In genomic region chr1:942864-943533, GRCh38 we compare ENCODE assay signal across 10 cellular contexts. TPM values are rescaled to one million over a fixed set of nuclear protein-coding genes. Genes with fewer than 3 reads are reported as not detected.
DNase-seq lines count a peak whose midpoint lies in the region; ATAC-seq and TF ChIP-seq lines count a peak whose summit lies in the region.
"Had no signal": no experiment of that assay in that cellular context is flagged by ENCODE, and none has a peak within 500 bp of the region (broad histone marks: within the 10 kb centered on the region; RNA-seq: fewer than 3 reads in every experiment).

No MANE protein-coding gene starts in this region.

- peak overlapping the region; percentile 41; the same call in 2 of the 3 replicates for H3K4me3 Mint-ChIP-seq in GM23338
- H3K4me3 Mint-ChIP-seq: T-helper 1 cell treated with Interleukin-12 subunit alpha and Interleukin-12 subunit beta and Interleukin-4 antibody, amounts not matched to agents 30 μg/mL and 1 μg/mL, for 36 hours had no signal

- H2AFZ ChIP-seq in GM23338, result no peak overlapping the region

- peak overlapping the region; percentile 55 for H3K4me3 ChIP-seq in GM23338
- H3K4me3 ChIP-seq in rectal smooth muscle tissue (ENCODE audit: low read length), result no peak overlapping the region

- ATAC-seq in GM23338, result peak; percentile 1; the same call in 1 of the 3 replicates
- no peak for ATAC-seq in GM18505 (IDR thresholded peaks at IDR 0.05; ENCODE audit: unreplicated experiment)
- ATAC-seq in HG02840 (IDR thresholded peaks at IDR 0.05; ENCODE audit: low FRiP score, unreplicated experiment), result no peak

- no peaks in the 10 kb centered on the region for H3K79me2 ChIP-seq in GM23338 (replicated peaks; ENCODE audit: insufficient read depth)

- H3K27ac ChIP-seq in GM23338 (ENCODE audit: low read depth), result no peak overlapping the region
- H3K27ac ChIP-seq in rectal smooth muscle tissue (ENCODE audit: low read depth, low read length), result peak overlapping the region; percentile 45

- H3K27ac Mint-ChIP-seq in GM23338, result no peak overlapping the region
- H3K27ac Mint-ChIP-seq: T-helper 1 cell treated with Interleukin-12 subunit alpha and Interleukin-12 subunit beta and Interleukin-4 antibody, amounts not matched to agents 30 μg/mL and 1 μg/mL, for 36 hours had no signal

- H3K36me3 Mint-ChIP-seq in GM23338 (ENCODE audit: low read depth), result peaks cover 17% of the 10 kb centered on the region; the same call in 2 of the 3 replicates

- no peaks in the 10 kb centered on the region; the same call in 1 of the 2 replicates for H4K20me1 ChIP-seq in GM23338 (replicated peaks; ENCODE audit: insufficient read depth)

- TF ChIP-seq CTCF in GM23338 (conservative IDR thresholded peaks at IDR 0.05; ENCODE audit: low read depth in 2 of 2), result no peak

- H3K4me2 ChIP-seq in GM23338, result peak overlapping the region; percentile 79

- H3K4me1 Mint-ChIP-seq in GM23338, result peaks cover 11% of the 10 kb centered on the region; the same call in 2 of the 3 replicates

- no peak overlapping the region for H3K9ac ChIP-seq in rectal smooth muscle tissue (ENCODE audit: low read length)

- DNase-seq in GM23338 (ENCODE audit: low spot score) (no peak), SK-N-DZ (ENCODE audit: low spot score) (peak; percentile 40), glomerular visceral epithelial cell (ENCODE audit: extremely low spot score) (peak; percentile 52), head of caudate nucleus (no peak), NAMALWA (ENCODE audit: low spot score) (no peak)
- DNase-seq: islet precursor cell had no signal

- no peak for TF ChIP-seq POLR2A in GM18505 (IDR thresholded peaks at IDR 0.05; ENCODE audit: borderline replicate concordance, extremely low read depth, insufficient read depth, insufficient read length)

- H3K27me3 ChIP-seq in GM23338 (ENCODE audit: insufficient read depth), result peaks cover 62% of the 10 kb centered on the region
- H3K27me3 ChIP-seq in rectal smooth muscle tissue (ENCODE audit: control insufficient read depth, insufficient read depth, low read length), result peaks cover 31% of the 10 kb centered on the region

- peaks cover 6% of the 10 kb centered on the region; the same call in 1 of the 2 replicates for H3K36me3 ChIP-seq in GM23338 (ENCODE audit: insufficient read depth)
- H3K36me3 ChIP-seq in rectal smooth muscle tissue (ENCODE audit: control insufficient read depth, insufficient read depth, low read length), result peaks cover 9% of the 10 kb centered on the region

- H3K27me3 Mint-ChIP-seq in GM23338 (ENCODE audit: insufficient read depth, low read depth, poor library complexity), result peaks cover 47% of the 10 kb centered on the region

- peaks cover 5% of the 10 kb centered on the region; the same call in 1 of the 2 replicates for H3K4me1 ChIP-seq in GM23338 (ENCODE audit: insufficient read depth)
- peaks cover 7% of the 10 kb centered on the region for H3K4me1 ChIP-seq in rectal smooth muscle tissue (ENCODE audit: control insufficient read depth, insufficient read depth, low read length)

- H3K9me2 ChIP-seq in GM23338 (ENCODE audit: insufficient read depth), result no peaks in the 10 kb centered on the region

- 0 out of 2 replicates have a peak, but pooled peaks cover 3% of the 10 kb centered on the region for H3F3A ChIP-seq in GM23338 (replicated peaks; ENCODE audit: low read depth)

- peaks cover 3% of the 10 kb centered on the region; the same call in 1 of the 3 replicates for H3K9me3 Mint-ChIP-seq in GM23338
- H3K9me3 Mint-ChIP-seq: T-helper 1 cell treated with Interleukin-12 subunit alpha and Interleukin-12 subunit beta and Interleukin-4 antibody, amounts not matched to agents 30 μg/mL and 1 μg/mL, for 36 hours had no signal

- intact Hi-C loops in head of caudate nucleus (cut with DNase I), result no loop called here

TF ChIP-seq in GM23338, 12 proteins besides CTCF, POLR2A, EP300 and RAD21:
- TF ChIP-seq CREB1 (CRISPR knock-in tag; IDR thresholded peaks at IDR 0.05; ENCODE audit: low read depth) (peak; percentile 45; the same call in 1 of the 2 replicates), EZH2phosphoT487 (IDR thresholded peaks at IDR 0.05; ENCODE audit: unreplicated experiment) (no peak)

RNA-seq across cellular contexts. Expression of gene NOC2L, which starts 16.1 kb away (rescaled TPM):
- total RNA-seq in GM23338 (2014; rRNA removed; shearing (Covaris generic)), result 123 and 125 TPM in 2 replicates
- polyA plus RNA-seq in GM23338 (2016; fragmentation: Nextera tagmentation; extraction: Ambion mirVana), result 79.3 and 89.0 TPM in 2 replicates
- 118 and 119 TPM in 2 replicates for polyA plus RNA-seq in SK-N-DZ (2014; cell fraction: cytosol; rRNA removed)
- 98.3 and 122 TPM in 2 replicates for polyA plus RNA-seq in SK-N-DZ (2014; cell fraction: nucleus; rRNA removed)

RNA-seq across cellular contexts. Expression of gene KLHL17, which starts 17.4 kb away (rescaled TPM):
- total RNA-seq in GM23338 (2014; rRNA removed; shearing (Covaris generic)), result 27.8 and 37.1 TPM in 2 replicates
- 16.5 and 17.8 TPM in 2 replicates for polyA plus RNA-seq in GM23338 (2016; fragmentation: Nextera tagmentation; extraction: Ambion mirVana)
- polyA plus RNA-seq in SK-N-DZ (2014; cell fraction: cytosol; rRNA removed), result 17.9 and 35.0 TPM in 2 replicates
- 656 and 724 TPM in 2 replicates for polyA plus RNA-seq in SK-N-DZ (2014; cell fraction: nucleus; rRNA removed)

RNA-seq across cellular contexts. Expression of gene SAMD11, which starts 19.3 kb away (rescaled TPM):
- 0.14 and 0.19 TPM in 2 replicates for total RNA-seq in GM23338 (2014; rRNA removed; shearing (Covaris generic))
- polyA plus RNA-seq in GM23338 (2016; fragmentation: Nextera tagmentation; extraction: Ambion mirVana), result 0.40 and 0.47 TPM in 2 replicates
- polyA plus RNA-seq in SK-N-DZ (2014; cell fraction: cytosol; rRNA removed), result 123 and 149 TPM in 2 replicates
- 494 and 564 TPM in 2 replicates for polyA plus RNA-seq in SK-N-DZ (2014; cell fraction: nucleus; rRNA removed)

RNA-seq across cellular contexts. Expression of gene PLEKHN1, which starts 23.3 kb away (rescaled TPM):
- 2.2 and 3.3 TPM in 2 replicates for total RNA-seq in GM23338 (2014; rRNA removed; shearing (Covaris generic))
- polyA plus RNA-seq in GM23338 (2016; fragmentation: Nextera tagmentation; extraction: Ambion mirVana), result 0.94 and 1.4 TPM in 2 replicates
- 0.06 TPM in 1 of 2 replicates, not detected in the other for polyA plus RNA-seq in SK-N-DZ (2014; cell fraction: cytosol; rRNA removed)
- 0.08 and 0.60 TPM in 2 replicates for polyA plus RNA-seq in SK-N-DZ (2014; cell fraction: nucleus; rRNA removed)

RNA-seq across cellular contexts. Expression of gene PERM1, which starts 38.9 kb away (rescaled TPM):
- total RNA-seq in GM23338 (2014; rRNA removed; shearing (Covaris generic)), result not detected in 2 replicates
- polyA plus RNA-seq in GM23338 (2016; fragmentation: Nextera tagmentation; extraction: Ambion mirVana), result 0.66 and 1.1 TPM in 2 replicates
- polyA plus RNA-seq in SK-N-DZ (2014; cell fraction: cytosol; rRNA removed), result 0.35 TPM in 1 of 2 replicates, not detected in the other
- polyA plus RNA-seq in SK-N-DZ (2014; cell fraction: nucleus; rRNA removed), result 0.62 TPM in 1 of 2 replicates, not detected in the other

Comparison
In these comparisons a context has a peak if more than half of its experiments do, and no peak if none do; other contexts are left out.
1. DNase-seq: peak in SK-N-DZ (single experiment) and glomerular visceral epithelial cell (single experiment); none in GM23338 (single experiment), head of caudate nucleus (0 of 42) and NAMALWA (single experiment).